In genomic region chr17:77501101-77501566, GRCh38 we compare ENCODE assay signal across 8 cellular contexts.
DNase-seq lines count a peak whose midpoint lies in the region; ATAC-seq and TF ChIP-seq lines count a peak whose summit lies in the region.

No MANE protein-coding gene starts in this region.

- H3K36me3 ChIP-seq in testis (ENCODE audit: low read depth, missing control alignments): no peaks in the 10 kb centered on the region

- no peaks in the 10 kb centered on the region for H3K27me3 ChIP-seq in testis

- no peak overlapping the region for H3K4me3 ChIP-seq in testis

- ATAC-seq in HG02981 (IDR thresholded peaks at IDR 0.05; ENCODE audit: unreplicated experiment): no peak

- peak; percentile 36 for DNase-seq in activated T-cell treated with anti-CD3 and anti-CD28 coated beads, Interleukin-2, amount 50 U/mL, for 1 hour
- DNase-seq in activated T-cell treated with anti-CD3 and anti-CD28 coated beads for 4 hours (no peak), RPMI7951 (ENCODE audit: low read depth) (peak; percentile 9), epidermal melanocyte (ENCODE audit: insufficient read length, low spot score) (peak; percentile 24), testis (peak; percentile 38), GM03348 (ENCODE audit: low spot score) (no peak), NCI-H748 treated with DMSO at 0.1 percent for 48 hours (lab: John Stamatoyannopoulos, UW) (no peak)

- H3K4me1 ChIP-seq in testis: peaks cover 10% of the 10 kb centered on the region

- no peaks in the 10 kb centered on the region for H3K9me3 ChIP-seq in testis

- no peak overlapping the region for H3K27ac ChIP-seq in testis

- intact Hi-C loops in testis (cut with DNase I; ENCODE audit: low total_unique reads): no loop called here

- TF ChIP-seq CTCF in testis (IDR thresholded peaks at IDR 0.05): peak in 2 of 3 experiments; percentile 47 to 59

- WGBS in testis, 2 donors: 88 to 92% methylated on average over 12 of the region's 12 CpGs

- no peak for TF ChIP-seq POLR2A in testis (IDR thresholded peaks at IDR 0.05)

Comparison
In these comparisons a context has a peak if more than half of its experiments do, and no peak if none do; other contexts are left out.
1. DNase-seq: peak in activated T-cell treated with anti-CD3 and anti-CD28 coated beads, Interleukin-2, amount 50 U/mL, for 1 hour (single experiment), RPMI7951 (single experiment), epidermal melanocyte (single experiment) and testis (single experiment); none in activated T-cell treated with anti-CD3 and anti-CD28 coated beads for 4 hours (single experiment), GM03348 (single experiment) and NCI-H748 treated with DMSO at 0.1 percent for 48 hours (single experiment).